Comparison of ENCODE assay signal across 1 cellular context in the genomic region with DNA sequence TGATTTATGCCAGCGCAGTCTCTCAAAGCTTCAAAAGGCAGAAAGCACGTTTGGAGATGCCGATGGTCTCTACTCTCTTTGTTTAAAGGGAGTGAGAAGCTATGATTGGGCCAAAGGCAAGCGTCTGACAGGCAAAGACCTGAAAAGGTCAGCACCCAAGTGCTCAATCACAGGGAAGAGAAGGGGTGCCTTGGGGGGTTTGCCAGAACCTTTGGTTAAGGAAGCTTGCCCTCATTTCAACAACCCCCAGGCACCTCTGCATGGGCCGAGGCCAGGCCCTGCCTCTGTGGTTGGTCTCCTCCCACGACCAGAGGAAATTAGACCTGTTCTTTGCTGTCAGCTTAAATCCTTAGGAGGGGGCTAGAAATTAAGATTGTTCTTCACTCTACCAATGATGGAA.
TF ChIP-seq lines count a peak whose summit lies in the region.

No MANE protein-coding gene starts in this region.

TF ChIP-seq in HepG2, 621 proteins besides CTCF, POLR2A, EP300 and RAD21:
- TF ChIP-seq HNRNPL (IDR thresholded peaks at IDR 0.05; ENCODE audit: low read depth, low read length) (no peak), FOXC1 (CRISPR knock-in tag; IDR thresholded peaks at IDR 0.05; ENCODE audit: borderline replicate concordance) (no peak), PAF1 (CRISPR knock-in tag; IDR thresholded peaks at IDR 0.05) (no peak), ZNF781 (CRISPR knock-in tag; IDR thresholded peaks at IDR 0.05; ENCODE audit: borderline replicate concordance, not compliant biosample characterization) (no peak), SATB2 (CRISPR knock-in tag; IDR thresholded peaks at IDR 0.05) (no peak), ZNF354B (CRISPR knock-in tag; IDR thresholded peaks at IDR 0.05) (no peak), BRCA1 (CRISPR knock-in tag; IDR thresholded peaks at IDR 0.05) (no peak), CEBPG (CRISPR knock-in tag; IDR thresholded peaks at IDR 0.05) (no peak), ZNF333 (CRISPR knock-in tag; IDR thresholded peaks at IDR 0.05; ENCODE audit: borderline replicate concordance) (no peak)
- TF ChIP-seq, protein P1, sequence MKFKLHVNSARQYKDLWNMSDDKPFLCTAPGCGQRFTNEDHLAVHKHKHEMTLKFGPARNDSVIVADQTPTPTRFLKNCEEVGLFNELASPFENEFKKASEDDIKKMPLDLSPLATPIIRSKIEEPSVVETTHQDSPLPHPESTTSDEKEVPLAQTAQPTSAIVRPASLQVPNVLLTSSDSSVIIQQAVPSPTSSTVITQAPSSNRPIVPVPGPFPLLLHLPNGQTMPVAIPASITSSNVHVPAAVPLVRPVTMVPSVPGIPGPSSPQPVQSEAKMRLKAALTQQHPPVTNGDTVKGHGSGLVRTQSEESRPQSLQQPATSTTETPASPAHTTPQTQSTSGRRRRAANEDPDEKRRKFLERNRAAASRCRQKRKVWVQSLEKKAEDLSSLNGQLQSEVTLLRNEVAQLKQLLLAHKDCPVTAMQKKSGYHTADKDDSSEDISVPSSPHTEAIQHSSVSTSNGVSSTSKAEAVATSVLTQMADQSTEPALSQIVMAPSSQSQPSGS (CRISPR knock-in tag; IDR thresholded peaks at IDR 0.05), result no peak
- TF ChIP-seq, protein P2, sequence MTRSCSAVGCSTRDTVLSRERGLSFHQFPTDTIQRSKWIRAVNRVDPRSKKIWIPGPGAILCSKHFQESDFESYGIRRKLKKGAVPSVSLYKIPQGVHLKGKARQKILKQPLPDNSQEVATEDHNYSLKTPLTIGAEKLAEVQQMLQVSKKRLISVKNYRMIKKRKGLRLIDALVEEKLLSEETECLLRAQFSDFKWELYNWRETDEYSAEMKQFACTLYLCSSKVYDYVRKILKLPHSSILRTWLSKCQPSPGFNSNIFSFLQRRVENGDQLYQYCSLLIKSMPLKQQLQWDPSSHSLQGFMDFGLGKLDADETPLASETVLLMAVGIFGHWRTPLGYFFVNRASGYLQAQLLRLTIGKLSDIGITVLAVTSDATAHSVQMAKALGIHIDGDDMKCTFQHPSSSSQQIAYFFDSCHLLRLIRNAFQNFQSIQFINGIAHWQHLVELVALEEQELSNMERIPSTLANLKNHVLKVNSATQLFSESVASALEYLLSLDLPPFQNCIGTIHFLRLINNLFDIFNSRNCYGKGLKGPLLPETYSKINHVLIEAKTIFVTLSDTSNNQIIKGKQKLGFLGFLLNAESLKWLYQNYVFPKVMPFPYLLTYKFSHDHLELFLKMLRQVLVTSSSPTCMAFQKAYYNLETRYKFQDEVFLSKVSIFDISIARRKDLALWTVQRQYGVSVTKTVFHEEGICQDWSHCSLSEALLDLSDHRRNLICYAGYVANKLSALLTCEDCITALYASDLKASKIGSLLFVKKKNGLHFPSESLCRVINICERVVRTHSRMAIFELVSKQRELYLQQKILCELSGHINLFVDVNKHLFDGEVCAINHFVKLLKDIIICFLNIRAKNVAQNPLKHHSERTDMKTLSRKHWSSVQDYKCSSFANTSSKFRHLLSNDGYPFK (CRISPR knock-in tag; IDR thresholded peaks at IDR 0.05; ENCODE audit: borderline replicate concordance), result no peak
- TF ChIP-seq, protein P3, sequence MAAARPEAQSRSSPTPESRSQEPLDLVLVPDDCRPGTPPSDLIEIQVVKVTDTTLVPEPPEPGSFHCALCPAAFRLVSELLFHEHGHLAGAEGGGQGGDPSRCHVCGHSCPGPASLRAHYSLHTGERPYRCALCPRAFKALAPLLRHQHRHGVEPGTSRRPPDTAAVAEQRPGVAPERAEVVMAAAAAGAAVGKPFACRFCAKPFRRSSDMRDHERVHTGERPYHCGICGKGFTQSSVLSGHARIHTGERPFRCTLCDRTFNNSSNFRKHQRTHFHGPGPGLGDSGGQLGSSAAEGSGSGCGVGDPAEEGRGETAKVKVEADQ (CRISPR knock-in tag; IDR thresholded peaks at IDR 0.05; ENCODE audit: borderline replicate concordance), result no peak
